Comparison of ENCODE assay signal across 23 cellular contexts in genomic region chr5:90875456-90875855, GRCh38.
"Had no signal": no experiment of that assay in that cellular context is flagged by ENCODE, and none has a peak within 500 bp of the region (broad histone marks: within the 10 kb centered on the region; RNA-seq: fewer than 3 reads in every experiment).

No MANE protein-coding gene starts in this region.

- H3K36me3 Mint-ChIP-seq: activated naive CD4-positive, alpha-beta T cell treated with anti-CD3 and anti-CD28 coated beads, Interleukin-2, amount 10 ng/mL, durations not matched to agents 7 days and 5 days; natural killer cell had no signal

- ATAC-seq: activated CD4-positive, CD25-positive, alpha-beta regulatory T cell treated with anti-CD3 and anti-CD28 coated beads, Interleukin-2, amount 50 U/mL, for 24 hours; esophagus mucosa; gastrocnemius medialis; natural killer cell; stimulated activated naive CD8-positive, alpha-beta T cell treated with anti-CD3 and anti-CD28 coated beads, Interleukin-15, Interleukin-2, amounts not matched to agents 100 U/mL and 50 U/mL, for 24 hours had no signal

- H3K4me1 Mint-ChIP-seq: natural killer cell had no signal

- DNase-seq: activated CD8-positive, alpha-beta memory T cell treated with anti-CD3 and anti-CD28 coated beads for 24 hours; activated CD8-positive, alpha-beta memory T cell treated with anti-CD3 and anti-CD28 coated beads, Interleukin-2, amount 50 U/mL, for 48 hours; activated effector memory CD4-positive, alpha-beta T cell treated with Interleukin-2 at 50 U/mL for 16 hours; activated naive CD4-positive, alpha-beta T cell treated with anti-CD3 and anti-CD28 coated beads, Interleukin-2, amount 10 ng/mL, durations not matched to agents 7 days and 5 days; activated T-cell treated with anti-CD3 and anti-CD28 coated beads, Interleukin-2, amount 50 U/mL, for 48 hours; effector CD4-positive, alpha-beta T cell; gastrocnemius medialis; head of caudate nucleus; natural killer cell; nucleus accumbens; posterior cingulate gyrus; stimulated activated naive CD8-positive, alpha-beta T cell treated with anti-CD3 and anti-CD28 coated beads, Interleukin-15, Interleukin-2, amounts not matched to agents 100 U/mL and 50 U/mL, for 24 hours; substantia nigra; tibial artery; uterus had no signal

- H3K4me3 Mint-ChIP-seq: activated naive CD4-positive, alpha-beta T cell treated with anti-CD3 and anti-CD28 coated beads, Interleukin-2, amount 10 ng/mL, durations not matched to agents 7 days and 5 days; natural killer cell; T-helper 2 cell treated with Interferon-gamma antibody and Interleukin-4, amounts not matched to agents 5 μg/mL and 100 μg/mL, for 36 hours had no signal

- H3K9me3 ChIP-seq: ascending aorta, breast epithelium, gastrocnemius medialis, right atrium auricular region, tibial artery, uterus had no signal

- H3K4me1 ChIP-seq: breast epithelium, right atrium auricular region, uterus had no signal

- H3K9me3 Mint-ChIP-seq: activated naive CD4-positive, alpha-beta T cell treated with anti-CD3 and anti-CD28 coated beads, Interleukin-2, amount 10 ng/mL, durations not matched to agents 7 days and 5 days; natural killer cell; T-helper 2 cell treated with Interferon-gamma antibody and Interleukin-4, amounts not matched to agents 5 μg/mL and 100 μg/mL, for 36 hours had no signal

- H3K4me3 ChIP-seq: ascending aorta, breast epithelium, coronary artery, gastrocnemius medialis, right atrium auricular region, tibial artery, uterus had no signal

- FAIRE-seq: keratinocyte had no signal

- H3K36me3 ChIP-seq: ascending aorta, breast epithelium, gastrocnemius medialis, right atrium auricular region, tibial artery, uterus had no signal

- H3K27me3 ChIP-seq: ascending aorta, breast epithelium, gastrocnemius medialis, right atrium auricular region, tibial artery, uterus had no signal

- H3K27ac ChIP-seq: ascending aorta, breast epithelium, coronary artery, gastrocnemius medialis, right atrium auricular region, tibial artery, uterus had no signal

- H3K27ac Mint-ChIP-seq: activated naive CD4-positive, alpha-beta T cell treated with anti-CD3 and anti-CD28 coated beads, Interleukin-2, amount 10 ng/mL, durations not matched to agents 7 days and 5 days; natural killer cell; T-helper 2 cell treated with Interferon-gamma antibody and Interleukin-4, amounts not matched to agents 5 μg/mL and 100 μg/mL, for 36 hours had no signal
